ENCODE assay signal across 25 cellular contexts in the genomic region with DNA sequence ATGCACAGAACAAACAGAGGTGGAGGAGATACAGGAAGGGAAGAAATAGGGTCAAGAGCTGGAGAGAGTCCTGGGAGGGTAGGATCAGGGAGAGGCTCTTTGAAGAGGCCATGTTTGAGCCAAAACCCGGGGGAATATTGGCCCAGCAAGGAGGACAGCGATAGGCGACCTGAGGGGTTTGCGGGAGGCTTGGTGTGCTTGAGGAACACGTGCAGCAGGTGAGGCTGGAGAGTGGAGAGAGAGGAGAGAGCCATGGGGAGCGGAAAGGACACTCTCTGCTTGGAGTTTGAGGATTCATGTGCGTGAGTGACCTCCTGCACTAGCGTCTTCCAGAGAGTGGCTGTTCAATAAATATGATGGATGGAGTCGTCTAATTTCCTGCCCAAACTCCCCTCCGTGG. TPM values are rescaled to one million over a fixed set of nuclear protein-coding genes. Genes with fewer than 3 reads are reported as not detected.
DNase-seq lines count a peak whose midpoint lies in the region; ATAC-seq, FAIRE-seq and TF ChIP-seq lines count a peak whose summit lies in the region.
"Had no signal": no experiment of that assay in that cellular context is flagged by ENCODE, and none has a peak within 500 bp of the region (broad histone marks: within the 10 kb centered on the region; RNA-seq: fewer than 3 reads in every experiment).

No MANE protein-coding gene starts in this region.

- no peak overlapping the region for H4K91ac ChIP-seq in H1 (replicated peaks; ENCODE audit: insufficient read length, low read length)

- H2BK20ac ChIP-seq in H1 (ENCODE audit: low read length) = peak overlapping the region; percentile 48; the same call in 1 of the 2 replicates

- H2AK5ac ChIP-seq in H1 (ENCODE audit: low read depth, low read length) = 0 out of 2 replicates have a peak overlapping the region, but pooled peaks have one; percentile 75

- H2BK12ac ChIP-seq in H1 (ENCODE audit: low read depth, low read length) = no peak overlapping the region

- intact Hi-C loops in esophagus muscularis mucosa (cut with DNase I) = no loop called here

- TF ChIP-seq RAD21 in H1 (IDR thresholded peaks at IDR 0.05 in 1 of 2, conservative IDR thresholded peaks at IDR 0.05 in 1 of 2; ENCODE audit: low read depth in 2 of 2, low read length in 2 of 2) = no peak

- DNase-seq in H1 (ENCODE audit: low read depth in 1 of 2, low spot score in 2 of 2) = no peak
- no peak for DNase-seq in substantia nigra (lab: John Stamatoyannopoulos, UW)
- no peak for DNase-seq in NCI-H774 (lab: John Stamatoyannopoulos, UW)
- no peak for DNase-seq in esophagus muscularis mucosa (ENCODE audit: extremely low spot score)
- no peak for DNase-seq in GOT3 (lab: John Stamatoyannopoulos, UW)
- DNase-seq: C1 segment of cervical spinal cord; Calu3; CD4-positive, alpha-beta memory T cell; COR-L47; DMS53; DMS79 treated with DMSO at 0.1 percent for 48 hours; GF-D8; H9 had no signal

- H3K4me1 ChIP-seq in BLaER1 (peaks cover 55% of the 10 kb centered on the region), H1 (replicated peaks in 1 of 4; ENCODE audit: control insufficient read depth in 3 of 4, insufficient read depth in 4 of 4, low read length in 3 of 4) (peaks cover 8 to 28% (median 17%) of the 10 kb centered on the region in 4 experiments), esophagus muscularis mucosa (peaks cover 5 to 20% (median 13%) of the 10 kb centered on the region in 4 donors)

- peaks cover 15% of the 10 kb centered on the region; the same call in 1 of the 2 replicates for H3K23me2 ChIP-seq in H1 (ENCODE audit: low read depth, low read length)

- H3K4ac ChIP-seq in H1 (replicated peaks; ENCODE audit: insufficient read length, low read depth, low read length) = no peak overlapping the region

- no peak for FAIRE-seq in H1 (lab: Jason Lieb, UNC)
- FAIRE-seq: A204.1, GM12891, GM18507 had no signal

- H3K27me3 ChIP-seq in BLaER1 = peaks cover 13% of the 10 kb centered on the region
- peaks cover 0 to 2% (median 0%) of the 10 kb centered on the region in 4 experiments; a peak in 2 of 7 replicates for H3K27me3 ChIP-seq in H1 (replicated peaks in 1 of 4; ENCODE audit: control insufficient read depth in 3 of 4, extremely low read depth in 1 of 4, insufficient read depth in 3 of 4, low read length in 3 of 4)
- peaks cover 0 to 70% (median 7%) of the 10 kb centered on the region in 4 donors for H3K27me3 ChIP-seq in esophagus muscularis mucosa

- no peaks in the 10 kb centered on the region for H3K79me2 ChIP-seq in H1 (ENCODE audit: control insufficient read depth in 1 of 2, insufficient read depth in 2 of 2, low read length in 2 of 2)

- ATAC-seq in HG03521 (IDR thresholded peaks at IDR 0.05; ENCODE audit: unreplicated experiment) = no peak
- ATAC-seq: GM23338, HCT116 had no signal

- no peaks in the 10 kb centered on the region for H3K9me3 ChIP-seq in BLaER1
- no peaks in the 10 kb centered on the region for H3K9me3 ChIP-seq in H1 (ENCODE audit: insufficient read depth in 2 of 2, low read depth in 1 of 2, low read length in 1 of 2)
- H3K9me3 ChIP-seq in esophagus muscularis mucosa = no peaks in the 10 kb centered on the region

- no peak overlapping the region for H3K56ac ChIP-seq in H1 (replicated peaks; ENCODE audit: insufficient read length, low read depth, low read length)

- H4K20me1 ChIP-seq in BLaER1 (peaks cover 36% of the 10 kb centered on the region), H1 (replicated peaks in 1 of 2; ENCODE audit: control insufficient read depth in 1 of 2, insufficient read depth in 2 of 2, low read length in 2 of 2) (peaks cover 4 to 8% of the 10 kb centered on the region in 2 experiments)

- H2AFZ ChIP-seq in H1 (ENCODE audit: low read length) = no peak overlapping the region
- H2AFZ ChIP-seq: GM23338 had no signal

- H3K36me3 ChIP-seq in BLaER1 = no peaks in the 10 kb centered on the region
- H3K36me3 ChIP-seq in H1 (ENCODE audit: control insufficient read depth in 2 of 4, insufficient read depth in 4 of 4, low read length in 3 of 4) = no peaks in the 10 kb centered on the region
- H3K36me3 ChIP-seq in esophagus muscularis mucosa = no peaks in the 10 kb centered on the region

- H3K14ac ChIP-seq in H1 (ENCODE audit: insufficient read length) = no peak overlapping the region

- POLR2A ChIA-PET in H1 (lab: Charles Lee; ENCODE audit: partially characterized antibody) = no interaction called here

- H3K27ac ChIP-seq in BLaER1 = no peak overlapping the region
- peak overlapping the region; percentile 90 for H3K27ac ChIP-seq in VCaP
- no peak overlapping the region for H3K27ac ChIP-seq in H1 (ENCODE audit: low read depth, low read length)
- H3K27ac ChIP-seq in substantia nigra (ENCODE audit: low read depth, low read length, poor library complexity, severe bottlenecking) = peak overlapping the region; percentile 99
- H3K27ac ChIP-seq in esophagus muscularis mucosa (replicated peaks in 1 of 4) = no peak overlapping the region
- H3K27ac ChIP-seq: 22Rv1 had no signal

- no peak overlapping the region for H2BK120ac ChIP-seq in H1 (replicated peaks; ENCODE audit: low read depth, low read length)

- H3K79me1 ChIP-seq in H1 (ENCODE audit: low read depth, low read length) = no peaks in the 10 kb centered on the region

- WGBS in H1 (ENCODE audit: extremely low coverage in 1 of 2, insufficient coverage in 1 of 2, insufficient read length in 1 of 2, insufficient replicate concordance in 2 of 2, low coverage in 1 of 2, low lambda C conversion rate in 2 of 2, missing lambda C conversion rate in 1 of 2), 2 experiments = 83% methylated on average over 10 of the region's 10 CpGs; no CpG with 5 or more reads in 1 of the 2 experiments
- 77% methylated on average over 10 of the region's 10 CpGs for WGBS in esophagus muscularis mucosa

- TF ChIP-seq EP300 in H1 (IDR thresholded peaks at IDR 0.05; ENCODE audit: borderline replicate concordance in 1 of 2, low read depth in 2 of 2, low read length in 2 of 2) (no peak), esophagus muscularis mucosa (IDR thresholded peaks at IDR 0.05) (no peak)

- TF ChIP-seq CTCF in VCaP (conservative IDR thresholded peaks at IDR 0.05) (no peak), H1 (IDR thresholded peaks at IDR 0.05; ENCODE audit: control extremely low read depth in 1 of 3, insufficient read depth in 1 of 3, low read depth in 1 of 3, low read length in 3 of 3) (no peak), esophagus muscularis mucosa (IDR thresholded peaks at IDR 0.05) (no peak)

- CTCF ChIA-PET in H1 (lab: Charles Lee; ENCODE audit: partially characterized antibody) = interaction anchor here (0.6 kb wide), 1 partner anchor 117 kb away, joined by 3 read pairs; no protein-coding TSS in a partner anchor

- peak overlapping the region; percentile 88 for H3K4me2 ChIP-seq in BLaER1
- H3K4me2 ChIP-seq in H1 (ENCODE audit: insufficient read depth in 1 of 2, low read depth in 2 of 2, low read length in 2 of 2) = no peak overlapping the region
- H3K4me2 ChIP-seq: GM23338 had no signal

- no peak overlapping the region for H3K18ac ChIP-seq in H1 (ENCODE audit: extremely low read depth, low read length)

- H3K4me3 ChIP-seq in BLaER1 (no peak overlapping the region), H1 (ENCODE audit: extremely low read depth in 1 of 4, insufficient read depth in 2 of 4, low read depth in 3 of 4, low read length in 4 of 4) (no peak overlapping the region), esophagus muscularis mucosa (no peak overlapping the region)
- H3K4me3 ChIP-seq: GM23338 had no signal

- H3K23ac ChIP-seq in H1 (ENCODE audit: insufficient read length) = no peak overlapping the region

- no peak overlapping the region for H2BK5ac ChIP-seq in H1 (ENCODE audit: low read depth, low read length)

- no peak overlapping the region for H4K5ac ChIP-seq in H1 (ENCODE audit: insufficient read length, low read depth, low read length)

- no peak overlapping the region for H3K9ac ChIP-seq in BLaER1
- H3K9ac ChIP-seq in H1 (replicated peaks in 1 of 4; ENCODE audit: extremely low read depth in 1 of 4, low read depth in 3 of 4, low read length in 3 of 4) = no peak overlapping the region

- H2BK15ac ChIP-seq in H1 (ENCODE audit: low read length) = 0 out of 2 replicates have a peak overlapping the region, but pooled peaks have one; percentile 46

- no peak for TF ChIP-seq POLR2A in H1 (IDR thresholded peaks at IDR 0.05; ENCODE audit: control extremely low read depth in 1 of 2, low read depth in 2 of 2, low read length in 2 of 2)
- no peak for TF ChIP-seq POLR2A in esophagus muscularis mucosa (IDR thresholded peaks at IDR 0.05; ENCODE audit: low read depth)

- H4K8ac ChIP-seq in H1 (ENCODE audit: extremely low read depth, insufficient read depth, low read length) = no peak overlapping the region

TF ChIP-seq in H1, 55 proteins besides CTCF, POLR2A, EP300 and RAD21:
- TF ChIP-seq CHD1 (IDR thresholded peaks at IDR 0.05; ENCODE audit: low read depth, low read length) (no peak), SP2 (IDR thresholded peaks at IDR 0.05; ENCODE audit: low read length) (no peak), JUN (IDR thresholded peaks at IDR 0.05; ENCODE audit: low read depth, low read length) (no peak), MAX (IDR thresholded peaks at IDR 0.05) (no peak), RFX5 (IDR thresholded peaks at IDR 0.05; ENCODE audit: borderline replicate concordance, low read depth, low read length) (no peak), RXRA (IDR thresholded peaks at IDR 0.05; ENCODE audit: insufficient read depth, low read depth, low read length) (no peak), BCL11A (IDR thresholded peaks at IDR 0.05; ENCODE audit: low read depth in 2 of 2, low read length in 2 of 2) (no peak), GABPA (IDR thresholded peaks at IDR 0.05; ENCODE audit: borderline replicate concordance, insufficient read depth, low read length) (no peak), SP1 (IDR thresholded peaks at IDR 0.05; ENCODE audit: low read depth, low read length) (no peak), TAF7 (optimal IDR thresholded peaks at IDR 0.05; ENCODE audit: borderline replicate concordance, low read depth, low read length) (no peak), CEBPB (IDR thresholded peaks at IDR 0.05; ENCODE audit: low read depth, low read length) (no peak)

RNA-seq across cellular contexts. Expression of gene B3GAT1, which starts 4.7 kb away (rescaled TPM):
- total RNA-seq in H1 (2021; fragmentation: NEBNext Ultra II Directional; extraction: Animal tissue kit (Norgen Biotek cat#: 25700)) = 32.4 and 35.0 TPM in 2 replicates
- polyA plus RNA-seq in H1 (2011; rRNA removed) = 19.7 and 27.0 TPM in 2 replicates
- polyA plus RNA-seq in H1 (2011; cell fraction: cytosol; rRNA removed) = 18.2 TPM
- polyA plus RNA-seq in H1 (2011; cell fraction: nucleus; rRNA removed) = 46.6 TPM
- 22.6 to 25.8 TPM (median 24.3 TPM) in 4 replicates for polyA plus RNA-seq in H1 (2012, experiment 1 of 2)
- polyA plus RNA-seq in H1 (2012, experiment 2 of 2) = 23.0 TPM
- polyA plus RNA-seq in H1 (2013, experiment 1 of 2) = 16.5 TPM
- polyA plus RNA-seq in H1 (2013, experiment 2 of 2) = 16.3 TPM
- polyA minus RNA-seq in H1 (2011; rRNA and poly(A)+ RNA removed) = 10.1 and 12.8 TPM in 2 replicates
- 15.9 TPM for polyA minus RNA-seq in H1 (2011; cell fraction: cytosol; rRNA and poly(A)+ RNA removed)
- polyA minus RNA-seq in H1 (2011; cell fraction: nucleus; rRNA and poly(A)+ RNA removed) = 20.5 TPM
- under 1 TPM; 0.13 to 0.66 (median 0.35) TPM for total RNA-seq in esophagus muscularis mucosa
- total RNA-seq: B cell, G401 had no signal
- polyA plus RNA-seq: AG04450; CD4-positive, alpha-beta memory T cell had no signal

Comparison
In these comparisons a context has a peak if more than half of its experiments do, and no peak if none do; other contexts are left out.
1. H3K27ac ChIP-seq: peak in VCaP (single experiment) and substantia nigra (single experiment); none in BLaER1 (single experiment), H1 (single experiment) and esophagus muscularis mucosa (0 of 4).
2. RNA of gene B3GAT1, which starts 4.7 kb away (total RNA-seq): 32.4 to 35.0 TPM in H1; 0.13 to 0.66 TPM in esophagus muscularis mucosa; every median in the first group is over 10 times any median in the second.